In genomic region chr10:102642553-102643345, GRCh38 we compare ENCODE assay signal across 8 cellular contexts. TPM values are rescaled to one million over a fixed set of nuclear protein-coding genes. Genes with fewer than 3 reads are reported as not detected.
A peak's percentile ranks its signal among the peaks of the same experiment; 100 is the strongest.
DNase-seq lines count a peak whose midpoint lies in the region; ATAC-seq and TF ChIP-seq lines count a peak whose summit lies in the region.

No MANE protein-coding gene starts in this region.

- peak overlapping the region; percentile 78 for H2AFZ ChIP-seq in DND-41 (ENCODE audit: low read depth, low read length)

- peaks cover 35% of the 10 kb centered on the region for H3K4me1 ChIP-seq in DND-41 (ENCODE audit: insufficient read depth, low read length)
- peaks cover 10% of the 10 kb centered on the region for H3K4me1 ChIP-seq in SJCRH30
- H3K4me1 ChIP-seq in adrenal gland (replicated peaks in 1 of 2) = peaks cover 14 to 18% of the 10 kb centered on the region in 2 donors
- H3K4me1 ChIP-seq in heart right ventricle = peaks cover 10 to 30% (median 19%) of the 10 kb centered on the region in 9 donors
- H3K4me1 ChIP-seq in prostate gland (replicated peaks) = peaks cover 6% of the 10 kb centered on the region

- no peaks in the 10 kb centered on the region for H3K9me3 ChIP-seq in DND-41 (ENCODE audit: insufficient read depth, low read length, severe bottlenecking)
- H3K9me3 ChIP-seq in SJCRH30 (replicated peaks) = no peaks in the 10 kb centered on the region
- H3K9me3 ChIP-seq in adrenal gland (replicated peaks in 1 of 3) = no peaks in the 10 kb centered on the region
- H3K9me3 ChIP-seq in heart right ventricle = no peaks in the 10 kb centered on the region
- no peaks in the 10 kb centered on the region for H3K9me3 ChIP-seq in prostate gland

- ATAC-seq in DND-41 (ENCODE audit: insufficient read depth, low read depth) = peak; percentile 2; the same call in 2 of the 3 replicates
- peak; percentile 1 for ATAC-seq in HG02943 (IDR thresholded peaks at IDR 0.05; ENCODE audit: low read depth, unreplicated experiment)
- ATAC-seq in heart right ventricle = peak in 2 of 8 donors; percentile 0 to 2
- no peak for ATAC-seq in HG02938 (IDR thresholded peaks at IDR 0.05; ENCODE audit: unreplicated experiment)

- TF ChIP-seq CTCF in DND-41 (IDR thresholded peaks at IDR 0.05; ENCODE audit: borderline replicate concordance, extremely low read depth, low read length, poor library complexity, severe bottlenecking) = no peak
- TF ChIP-seq CTCF in adrenal gland (IDR thresholded peaks at IDR 0.05) = no peak
- peak in 1 of 9 donors; percentile 10 for TF ChIP-seq CTCF in heart right ventricle (IDR thresholded peaks at IDR 0.05)
- peak in 1 of 4 experiments; percentile 4 for TF ChIP-seq CTCF in prostate gland (IDR thresholded peaks at IDR 0.05)

- DNase-seq in DND-41 = peak; percentile 47
- peak; percentile 38 to 52 for DNase-seq in SJCRH30
- peak; percentile 65 to 89 (median 68) for DNase-seq in adrenal gland
- peak; percentile 63 to 72 for DNase-seq in heart right ventricle
- DNase-seq in prostate gland (ENCODE audit: low spot score) = peak; percentile 75
- no peak for DNase-seq in T1000 (lab: John Stamatoyannopoulos, UW)

- peak overlapping the region; percentile 94 for H3K27ac ChIP-seq in DND-41 (ENCODE audit: low read length)
- peak overlapping the region; percentile 80 for H3K27ac ChIP-seq in SJCRH30
- peak overlapping the region; percentile 92 to 99 (median 97) for H3K27ac ChIP-seq in adrenal gland
- peak overlapping the region; percentile 95 to 100 (median 99) for H3K27ac ChIP-seq in heart right ventricle
- peak overlapping the region; percentile 97 to 99 for H3K27ac ChIP-seq in prostate gland

- TF ChIP-seq POLR2A in adrenal gland (IDR thresholded peaks at IDR 0.05) (peak; percentile 52 to 67), prostate gland (IDR thresholded peaks at IDR 0.05) (peak; percentile 20)

- peak overlapping the region; percentile 75 to 97 for H3K4me3 ChIP-seq in DND-41 (ENCODE audit: low read depth in 1 of 2, low read length in 2 of 2)
- peak overlapping the region; percentile 86 for H3K4me3 ChIP-seq in SJCRH30
- peak overlapping the region; percentile 4 to 88 (median 44) for H3K4me3 ChIP-seq in adrenal gland
- H3K4me3 ChIP-seq in heart right ventricle = peak overlapping the region; percentile 69 to 97 (median 90)
- peak overlapping the region; percentile 83 to 87 for H3K4me3 ChIP-seq in prostate gland

- H4K20me1 ChIP-seq in DND-41 (ENCODE audit: insufficient read depth, low read length) = peaks cover 28% of the 10 kb centered on the region

- peaks cover 52% of the 10 kb centered on the region for H3K79me2 ChIP-seq in DND-41 (ENCODE audit: insufficient read depth, low read length)

- intact Hi-C loops in adrenal gland (cut with DNase I) = no loop called here
- intact Hi-C loops in heart right ventricle (cut with DNase I) = loop anchor here in 2 of 10 donors (5.0 to 10.0 kb wide), 3 partner anchors 45 to 140 kb away; partner anchors contain the start of genes ACTR1A (in 1 of the 2), ARL3 (in 1 of the 2), SFXN2 (in 1 of the 2) and SUFU (in 1 of the 2)
- intact Hi-C loops in prostate gland (cut with DNase I) = no loop called here

- H3K27me3 ChIP-seq in DND-41 (ENCODE audit: insufficient read depth, low read length, poor library complexity) (no peaks in the 10 kb centered on the region), SJCRH30 (no peaks in the 10 kb centered on the region), adrenal gland (no peaks in the 10 kb centered on the region), heart right ventricle (no peaks in the 10 kb centered on the region), prostate gland (replicated peaks; ENCODE audit: insufficient read depth) (no peaks in the 10 kb centered on the region)

- peak overlapping the region; percentile 73 for H3K4me2 ChIP-seq in DND-41 (ENCODE audit: insufficient read depth, low read length)

- WGBS in adrenal gland, 4 donors = 0 to 1% (median 1%) methylated on average over 36 to 71 of the region's 73 CpGs
- WGBS in heart right ventricle, 2 donors = 0 to 1% methylated on average over 64 to 73 of the region's 73 CpGs
- under 1% methylated on average over 61 of the region's 73 CpGs for WGBS in prostate gland

- H3K36me3 ChIP-seq in DND-41 (ENCODE audit: insufficient read depth, low read length) (peaks cover 18% of the 10 kb centered on the region), SJCRH30 (0 out of 2 replicates have a peak, but pooled peaks cover under 1% of the 10 kb centered on the region), adrenal gland (replicated peaks in 1 of 2) (no peaks in the 10 kb centered on the region), heart right ventricle (peaks cover 0 to 3% (median 0%) of the 10 kb centered on the region in 9 donors), prostate gland (no peaks in the 10 kb centered on the region)

- H3K9ac ChIP-seq in DND-41 (ENCODE audit: low read depth, low read length) = peak overlapping the region; percentile 97

RNA-seq across cellular contexts. Expression of gene TRIM8, which starts 1.5 kb away (rescaled TPM):
- 66.6 and 67.3 TPM in 2 replicates for total RNA-seq in SJCRH30 (2014; rRNA removed; shearing (Covaris generic))
- total RNA-seq in adrenal gland (100 to 1,000 TPM in 7 of 8 donors, 10 to 100 TPM in 1; 73.1 to 175 (median 138) TPM), heart right ventricle (100 to 1,000 TPM in 4 of 10 donors, 10 to 100 TPM in 6; 82.6 to 147 (median 90.4) TPM), prostate gland (100 to 1,000 TPM; 148 to 222 TPM)
- polyA plus RNA-seq in adrenal gland (10 to 100 TPM; 45.0 to 57.6 (median 53.0) TPM), heart right ventricle (10 to 100 TPM; 27.9 to 67.0 TPM)
